Comparison of ENCODE assay signal across 11 cellular contexts in genomic region chr14:97299661-97300060, GRCh38.
DNase-seq lines count a peak whose midpoint lies in the region; ATAC-seq and TF ChIP-seq lines count a peak whose summit lies in the region.
"Had no signal": no experiment of that assay in that cellular context is flagged by ENCODE, and none has a peak within 500 bp of the region (broad histone marks: within the 10 kb centered on the region; RNA-seq: fewer than 3 reads in every experiment).

No MANE protein-coding gene starts in this region.

- H3K27me3 Mint-ChIP-seq in nephron progenitor cell (ENCODE audit: low read depth, poor library complexity): peaks cover 30% of the 10 kb centered on the region

- TF ChIP-seq CTCF in GM10266 (IDR thresholded peaks at IDR 0.05; ENCODE audit: control insufficient read depth, insufficient read depth, low read depth, missing control alignments): peak; percentile 27
- peak; percentile 27 for TF ChIP-seq CTCF in nephron progenitor cell (IDR thresholded peaks at IDR 0.05)

- no peak overlapping the region for H3K27ac Mint-ChIP-seq in nephron progenitor cell
- H3K27ac Mint-ChIP-seq: stimulated activated memory B cell treated with anti-CD40 and anti-IgM and Interleukin-4, amounts not matched to agents 10 μg/mL and 1 μg/mL and 100 μg/mL, for 72 hours had no signal

- H3K4me1 Mint-ChIP-seq in nephron progenitor cell: peaks cover 3% of the 10 kb centered on the region
- H3K4me1 Mint-ChIP-seq: stimulated activated memory B cell treated with anti-CD40 and anti-IgM and Interleukin-4, amounts not matched to agents 10 μg/mL and 1 μg/mL and 100 μg/mL, for 72 hours had no signal

- H3K36me3 Mint-ChIP-seq in nephron progenitor cell (ENCODE audit: low read depth): no peaks in the 10 kb centered on the region
- H3K36me3 Mint-ChIP-seq: stimulated activated memory B cell treated with anti-CD40 and anti-IgM and Interleukin-4, amounts not matched to agents 10 μg/mL and 1 μg/mL and 100 μg/mL, for 72 hours had no signal

- no peak overlapping the region for H3K4me3 Mint-ChIP-seq in nephron progenitor cell
- H3K4me3 Mint-ChIP-seq: stimulated activated memory B cell treated with anti-CD40 and anti-IgM and Interleukin-4, amounts not matched to agents 10 μg/mL and 1 μg/mL and 100 μg/mL, for 72 hours had no signal

- ATAC-seq in GM19351 (IDR thresholded peaks at IDR 0.05; ENCODE audit: unreplicated experiment) (no peak), GM18867 (IDR thresholded peaks at IDR 0.05; ENCODE audit: unreplicated experiment) (no peak)
- ATAC-seq: stimulated activated memory B cell treated with anti-CD40 and anti-IgM and Interleukin-4, amounts not matched to agents 10 μg/mL and 1 μg/mL and 100 μg/mL, for 72 hours had no signal

- DNase-seq in GM10266 (ENCODE audit: extremely low spot score): no peak
- peak; percentile 34 for DNase-seq in NCI-H69 (lab: John Stamatoyannopoulos, UW)
- peak; percentile 6 for DNase-seq in activated effector memory CD4-positive, alpha-beta T cell treated with Interleukin-2 at 50 U/mL for 16 hours
- DNase-seq in nephron progenitor cell: peak; percentile 8
- DNase-seq in SW480 (ENCODE audit: low spot score): no peak
- DNase-seq in HuH-7 (ENCODE audit: low spot score): no peak
- DNase-seq: DMS53, NCI-H1694 treated with DMSO at 0.1 percent for 48 hours had no signal

- H3K9me3 Mint-ChIP-seq in nephron progenitor cell: no peaks in the 10 kb centered on the region
- H3K9me3 Mint-ChIP-seq: stimulated activated memory B cell treated with anti-CD40 and anti-IgM and Interleukin-4, amounts not matched to agents 10 μg/mL and 1 μg/mL and 100 μg/mL, for 72 hours had no signal

Comparison
In these comparisons a context has a peak if more than half of its experiments do, and no peak if none do; other contexts are left out.
1. DNase-seq: peak in NCI-H69 (single experiment), activated effector memory CD4-positive, alpha-beta T cell treated with Interleukin-2 at 50 U/mL for 16 hours (single experiment) and nephron progenitor cell (single experiment); none in GM10266 (single experiment), SW480 (single experiment) and HuH-7 (single experiment).